8 cellular contexts compared by ENCODE assay signal in genomic region chr9:99253772-99254431, GRCh38. TPM values are rescaled to one million over a fixed set of nuclear protein-coding genes. Genes with fewer than 3 reads are reported as not detected.
DNase-seq lines count a peak whose midpoint lies in the region; ATAC-seq and TF ChIP-seq lines count a peak whose summit lies in the region.

No MANE protein-coding gene starts in this region.

- peak overlapping the region; percentile 66 for H3K4me3 Mint-ChIP-seq in T-helper 2 cell treated with Interferon-gamma antibody and Interleukin-4, amounts not matched to agents 5 μg/mL and 100 μg/mL, for 36 hours

- no peaks in the 10 kb centered on the region for H3K9me3 Mint-ChIP-seq in T-helper 2 cell treated with Interferon-gamma antibody and Interleukin-4, amounts not matched to agents 5 μg/mL and 100 μg/mL, for 36 hours

- no peak for TF ChIP-seq POLR2A in lower leg skin (IDR thresholded peaks at IDR 0.05)

- TF ChIP-seq CTCF in left ventricle myocardium inferior (IDR thresholded peaks at IDR 0.05; ENCODE audit: borderline replicate concordance) (no peak), lower leg skin (IDR thresholded peaks at IDR 0.05) (no peak)

- H3K4me3 ChIP-seq in left ventricle myocardium inferior (no peak overlapping the region), lower leg skin (ENCODE audit: low read depth, poor library complexity, severe bottlenecking) (no peak overlapping the region)

- no peaks in the 10 kb centered on the region for H3K9me3 ChIP-seq in left ventricle myocardium inferior (replicated peaks)

- H3K36me3 ChIP-seq in left ventricle myocardium inferior, result no peaks in the 10 kb centered on the region

- WGBS in lower leg skin, 2 donors, result 32 to 59% methylated on average over 14 to 15 of the region's 15 CpGs

- DNase-seq in T-helper 2 cell treated with Interferon-gamma antibody and Interleukin-4, amounts not matched to agents 5 μg/mL and 100 μg/mL, for 36 hours (ENCODE audit: low spot score), result peak; percentile 93
- DNase-seq in caudate nucleus (lab: John Stamatoyannopoulos, UW) (peak in 30 of 61 donors; percentile 1 to 57 (median 17)), left ventricle myocardium inferior (no peak), lower leg skin (ENCODE audit: low spot score in 2 of 2) (no peak), NCI-H2196 (lab: John Stamatoyannopoulos, UW; ENCODE audit: unreplicated experiment) (no peak)
- peak; percentile 70 to 86 for DNase-seq in stimulated activated CD4-positive, alpha-beta T cell treated with anti-CD3 and anti-CD28 coated beads, Interleukin-4, amount 100 ng/mL, for 48 hours (ENCODE audit: low read depth in 2 of 2)

- H3K36me3 Mint-ChIP-seq in T-helper 2 cell treated with Interferon-gamma antibody and Interleukin-4, amounts not matched to agents 5 μg/mL and 100 μg/mL, for 36 hours (ENCODE audit: low read depth), result no peaks in the 10 kb centered on the region

- H3K27ac Mint-ChIP-seq in T-helper 2 cell treated with Interferon-gamma antibody and Interleukin-4, amounts not matched to agents 5 μg/mL and 100 μg/mL, for 36 hours, result peak overlapping the region; percentile 87

- H3K4me1 Mint-ChIP-seq in T-helper 2 cell treated with Interferon-gamma antibody and Interleukin-4, amounts not matched to agents 5 μg/mL and 100 μg/mL, for 36 hours (ENCODE audit: low read depth), result peaks cover 28% of the 10 kb centered on the region

- H3K27me3 Mint-ChIP-seq in T-helper 2 cell treated with Interferon-gamma antibody and Interleukin-4, amounts not matched to agents 5 μg/mL and 100 μg/mL, for 36 hours (ENCODE audit: low read depth), result no peaks in the 10 kb centered on the region

- peaks cover 30% of the 10 kb centered on the region for H3K4me1 ChIP-seq in left ventricle myocardium inferior

- no peaks in the 10 kb centered on the region for H3K27me3 ChIP-seq in left ventricle myocardium inferior (ENCODE audit: low read depth)

- ATAC-seq in GM18517 (IDR thresholded peaks at IDR 0.05; ENCODE audit: unreplicated experiment) (peak; percentile 81), HG02870 (IDR thresholded peaks at IDR 0.05; ENCODE audit: unreplicated experiment) (peak; percentile 79)

- intact Hi-C loops in left ventricle myocardium inferior (cut with micrococcal nuclease) (no loop called here), lower leg skin (cut with DNase I; ENCODE audit: low total_unique reads) (no loop called here)

- H3K27ac ChIP-seq in caudate nucleus (ENCODE audit: low read depth, low read length), result peak overlapping the region; percentile 49
- no peak overlapping the region for H3K27ac ChIP-seq in left ventricle myocardium inferior (replicated peaks)

RNA-seq across cellular contexts. Expression of gene SEC61B, which starts 31.8 kb away (rescaled TPM):
- total RNA-seq in left ventricle myocardium inferior (39.8 TPM), lower leg skin (10 to 100 TPM; 58.6 to 82.0 (median 75.4) TPM)

RNA-seq across cellular contexts. Expression of gene ALG2, which starts 32.2 kb away (rescaled TPM):
- 14.8 TPM for total RNA-seq in left ventricle myocardium inferior
- 10 to 100 TPM; 23.8 to 31.1 (median 28.1) TPM for total RNA-seq in lower leg skin

Comparison
In these comparisons a context has a peak if more than half of its experiments do, and no peak if none do; other contexts are left out.
1. DNase-seq: peak in T-helper 2 cell treated with Interferon-gamma antibody and Interleukin-4, amounts not matched to agents 5 μg/mL and 100 μg/mL, for 36 hours (single experiment) and stimulated activated CD4-positive, alpha-beta T cell treated with anti-CD3 and anti-CD28 coated beads, Interleukin-4, amount 100 ng/mL, for 48 hours (2 of 2); none in left ventricle myocardium inferior (single experiment), lower leg skin (0 of 2) and NCI-H2196 (single experiment).